ENCODE assay signal across 26 cellular contexts in the genomic region with DNA sequence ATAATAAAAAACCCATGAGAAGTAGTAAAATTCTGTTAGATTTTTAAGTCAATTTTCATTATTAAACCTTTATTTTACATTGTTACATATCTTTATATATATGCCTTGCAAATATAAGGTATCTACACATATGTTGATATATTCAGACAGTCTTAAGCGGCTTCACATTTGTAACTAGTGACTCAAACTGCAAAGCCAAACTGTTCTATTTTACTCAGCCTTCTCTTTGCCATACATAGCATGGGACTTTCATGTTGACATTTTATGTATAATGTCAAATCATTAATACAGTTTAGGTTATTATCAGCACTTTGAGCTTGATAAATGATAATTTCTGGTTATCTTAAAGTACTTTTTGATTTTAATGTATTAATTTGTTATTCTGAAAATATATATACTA.
"Had no signal": no experiment of that assay in that cellular context is flagged by ENCODE, and none has a peak within 500 bp of the region (broad histone marks: within the 10 kb centered on the region; RNA-seq: fewer than 3 reads in every experiment).

No MANE protein-coding gene starts in this region.

- H3K4me3 ChIP-seq: coronary artery, dorsolateral prefrontal cortex had no signal

- H3K36me3 ChIP-seq: brain microvascular endothelial cell had no signal

- FAIRE-seq: astrocyte, bronchial epithelial cell, frontal cortex had no signal

- ATAC-seq: activated CD8-positive, alpha-beta T cell treated with anti-CD3 and anti-CD28 coated beads for 36 hours; activated T-cell treated with anti-CD3 and anti-CD28 coated beads, Interleukin-2, amount 50 U/mL, for 4 hours; activated T-helper 17 cell treated with anti-CD3 and anti-CD28 coated beads, Interleukin-2, amount 50 U/mL, for 72 hours; esophagus mucosa had no signal

- H3K27ac ChIP-seq: brain microvascular endothelial cell, coronary artery, dorsolateral prefrontal cortex, WERI-Rb-1 had no signal

- DNase-seq: activated B cell treated with CpG ODN at 0.5 μM for 24 hours; activated CD4-positive, alpha-beta T cell treated with anti-CD3 and anti-CD28 coated beads for 48 hours; activated CD4-positive, alpha-beta T cell treated with anti-CD3 and anti-CD28 coated beads, Interleukin-2, amount 50 U/mL, for 1 hour; activated CD4-positive, alpha-beta T cell treated with anti-CD3 and anti-CD28 coated beads, Interleukin-2, amount 50 U/mL, for 48 hours; activated CD8-positive, alpha-beta memory T cell treated with anti-CD3 and anti-CD28 coated beads for 24 hours; activated CD8-positive, alpha-beta T cell treated with anti-CD3 and anti-CD28 coated beads for 36 hours; activated effector memory CD4-positive, alpha-beta T cell treated with Interleukin-2 at 50 U/mL for 16 hours; activated gamma-delta T cell treated with Interleukin-2 at 50 U/mL for 16 hours; activated naive CD4-positive, alpha-beta T cell treated with anti-CD3 and anti-CD28 coated beads, Interleukin-2, amount 50 U/mL, for 16 hours; activated naive CD4-positive, alpha-beta T cell treated with Interleukin-2 at 50 U/mL for 16 hours; activated T-cell treated with anti-CD3 and anti-CD28 coated beads, Interleukin-2, amount 50 U/mL, for 4 hours; amniotic stem cell; anterior cingulate cortex; brain microvascular endothelial cell; dorsolateral prefrontal cortex; effector memory CD4-positive, alpha-beta T cell; endodermal cell; foreskin fibroblast; T1000; WERI-Rb-1 had no signal
